ENCODE assay signal across 14 cellular contexts in the genomic region with DNA sequence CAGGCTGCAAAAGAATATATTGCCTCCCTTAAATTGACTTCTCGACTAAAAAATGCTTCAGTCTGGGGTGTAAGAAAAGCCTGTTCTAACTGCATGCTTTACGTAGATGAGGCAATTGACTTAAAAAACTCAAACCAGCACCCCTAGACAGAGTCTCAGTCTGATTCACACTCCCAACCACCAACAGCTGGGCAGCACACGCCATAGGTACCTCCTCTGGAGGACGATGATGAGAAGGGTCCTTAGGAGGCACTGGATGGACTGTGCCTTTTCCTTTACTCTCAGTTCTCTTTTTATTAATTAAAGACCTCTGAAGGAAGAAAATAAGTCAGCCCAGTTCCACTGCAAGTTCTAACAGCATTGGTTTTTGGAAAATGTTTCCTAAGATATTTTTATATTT.
DNase-seq lines count a peak whose midpoint lies in the region; ATAC-seq and TF ChIP-seq lines count a peak whose summit lies in the region.
"Had no signal": no experiment of that assay in that cellular context is flagged by ENCODE, and none has a peak within 500 bp of the region (broad histone marks: within the 10 kb centered on the region; RNA-seq: fewer than 3 reads in every experiment).

No MANE protein-coding gene starts in this region.

- ATAC-seq in GM18519 (IDR thresholded peaks at IDR 0.05; ENCODE audit: low FRiP score, unreplicated experiment), result peak; percentile 46
- peak; percentile 25 for ATAC-seq in GM21390 (IDR thresholded peaks at IDR 0.05; ENCODE audit: unreplicated experiment)
- ATAC-seq in HG03060 (IDR thresholded peaks at IDR 0.05; ENCODE audit: low read depth, unreplicated experiment), result peak; percentile 30
- ATAC-seq in upper lobe of right lung, result no peak

- H2AFZ ChIP-seq in OCI-LY1 (ENCODE audit: low read length), result 0 out of 2 replicates have a peak overlapping the region, but pooled peaks have one; percentile 18

- peak overlapping the region; percentile 49 for H3K9ac ChIP-seq in OCI-LY1 (ENCODE audit: low read length)

- H3K27ac ChIP-seq in OCI-LY1 (ENCODE audit: low read depth, low read length, poor library complexity, severe bottlenecking) (peak overlapping the region; percentile 93), upper lobe of right lung (no peak overlapping the region), substantia nigra (ENCODE audit: low read depth, low read length, poor library complexity, severe bottlenecking) (no peak overlapping the region)
- H3K27ac ChIP-seq: HL-60 had no signal

- H3K9me3 ChIP-seq in OCI-LY1 (ENCODE audit: low read length) (no peaks in the 10 kb centered on the region), upper lobe of right lung (no peaks in the 10 kb centered on the region)

- H3K79me2 ChIP-seq in OCI-LY1 (ENCODE audit: insufficient read depth, low read length), result no peaks in the 10 kb centered on the region

- H3K36me3 ChIP-seq in OCI-LY1 (ENCODE audit: insufficient read depth, low read length) (no peaks in the 10 kb centered on the region), upper lobe of right lung (no peaks in the 10 kb centered on the region)

- no peaks in the 10 kb centered on the region for H3K9me2 ChIP-seq in OCI-LY1 (ENCODE audit: low read depth, low read length)

- peaks cover under 1% of the 10 kb centered on the region for H3K27me3 Mint-ChIP-seq in activated CD4-positive, alpha-beta T cell treated with anti-CD3 and anti-CD28 coated beads, Interleukin-2, amount 10 ng/mL, durations not matched to agents 24 days and 14 days
- H3K27me3 Mint-ChIP-seq: stimulated activated naive CD8-positive, alpha-beta T cell treated with anti-CD3 and anti-CD28 coated beads, Interleukin-15, Interleukin-2, amounts not matched to agents 100 ng/mL and 50 ng/mL, for 24 hours had no signal

- H3K4me1 ChIP-seq in OCI-LY1 (ENCODE audit: insufficient read depth, low read length, severe bottlenecking) (peaks cover 61% of the 10 kb centered on the region), upper lobe of right lung (no peaks in the 10 kb centered on the region)

- TF ChIP-seq CTCF in OCI-LY1 (IDR thresholded peaks at IDR 0.05; ENCODE audit: low read length) (no peak), upper lobe of right lung (IDR thresholded peaks at IDR 0.05) (no peak)

- no peaks in the 10 kb centered on the region for H3K36me3 Mint-ChIP-seq in activated CD4-positive, alpha-beta T cell treated with anti-CD3 and anti-CD28 coated beads, Interleukin-2, amount 10 ng/mL, durations not matched to agents 24 days and 14 days (ENCODE audit: low read depth)
- H3K36me3 Mint-ChIP-seq: immature natural killer cell had no signal

- no peak overlapping the region for H3K27ac Mint-ChIP-seq in activated CD4-positive, alpha-beta T cell treated with anti-CD3 and anti-CD28 coated beads, Interleukin-2, amount 10 ng/mL, durations not matched to agents 24 days and 14 days
- H3K27ac Mint-ChIP-seq: immature natural killer cell; stimulated activated naive CD8-positive, alpha-beta T cell treated with anti-CD3 and anti-CD28 coated beads, Interleukin-15, Interleukin-2, amounts not matched to agents 100 ng/mL and 50 ng/mL, for 24 hours had no signal

- H3K4me2 ChIP-seq in OCI-LY1 (ENCODE audit: low read length), result peak overlapping the region; percentile 43

- H3F3A ChIP-seq in OCI-LY1 (ENCODE audit: insufficient read depth, low read length), result no peaks in the 10 kb centered on the region

- H3K4me3 ChIP-seq in OCI-LY1 (ENCODE audit: low read depth, low read length, poor library complexity, severe bottlenecking), result peak overlapping the region; percentile 14
- no peak overlapping the region for H3K4me3 ChIP-seq in upper lobe of right lung

- DNase-seq in NCI-H128 (lab: John Stamatoyannopoulos, UW; ENCODE audit: unreplicated experiment), result no peak
- DNase-seq in upper lobe of right lung, result no peak
- DNase-seq in activated CD4-positive, alpha-beta T cell treated with anti-CD3 and anti-CD28 coated beads, Interleukin-2, amount 10 ng/mL, durations not matched to agents 24 days and 14 days, result no peak
- DNase-seq in substantia nigra (lab: John Stamatoyannopoulos, UW), result no peak
- DNase-seq: dermis blood vessel endothelial cell; immature natural killer cell; NCI-H446 treated with DMSO at 0.1 percent for 48 hours; stimulated activated CD4-positive, alpha-beta T cell treated with anti-CD3 and anti-CD28 coated beads, Interleukin-4, amount 100 ng/mL, for 1 hour had no signal

- no peak overlapping the region for H3K4me3 Mint-ChIP-seq in activated CD4-positive, alpha-beta T cell treated with anti-CD3 and anti-CD28 coated beads, Interleukin-2, amount 10 ng/mL, durations not matched to agents 24 days and 14 days
- H3K4me3 Mint-ChIP-seq: immature natural killer cell; stimulated activated naive CD8-positive, alpha-beta T cell treated with anti-CD3 and anti-CD28 coated beads, Interleukin-15, Interleukin-2, amounts not matched to agents 100 ng/mL and 50 ng/mL, for 24 hours had no signal

- no peaks in the 10 kb centered on the region for H4K20me1 ChIP-seq in OCI-LY1 (ENCODE audit: insufficient read depth, low read length)

- H3K4me1 Mint-ChIP-seq in activated CD4-positive, alpha-beta T cell treated with anti-CD3 and anti-CD28 coated beads, Interleukin-2, amount 10 ng/mL, durations not matched to agents 24 days and 14 days, result no peaks in the 10 kb centered on the region
- H3K4me1 Mint-ChIP-seq: immature natural killer cell had no signal

- intact Hi-C loops in upper lobe of right lung (cut with DNase I), result no loop called here
- intact Hi-C loops in activated CD4-positive, alpha-beta T cell treated with anti-CD3 and anti-CD28 coated beads, Interleukin-2, amount 10 ng/mL, durations not matched to agents 24 days and 14 days (cut with micrococcal nuclease), result no loop called here

- no peaks in the 10 kb centered on the region for H3K9me3 Mint-ChIP-seq in activated CD4-positive, alpha-beta T cell treated with anti-CD3 and anti-CD28 coated beads, Interleukin-2, amount 10 ng/mL, durations not matched to agents 24 days and 14 days
- H3K9me3 Mint-ChIP-seq: stimulated activated naive CD8-positive, alpha-beta T cell treated with anti-CD3 and anti-CD28 coated beads, Interleukin-15, Interleukin-2, amounts not matched to agents 100 ng/mL and 50 ng/mL, for 24 hours had no signal

- H3K27me3 ChIP-seq in OCI-LY1 (ENCODE audit: insufficient read depth, low read length) (no peaks in the 10 kb centered on the region), upper lobe of right lung (no peaks in the 10 kb centered on the region)
